Comparison of ENCODE assay signal across 1 cellular context in the genomic region with DNA sequence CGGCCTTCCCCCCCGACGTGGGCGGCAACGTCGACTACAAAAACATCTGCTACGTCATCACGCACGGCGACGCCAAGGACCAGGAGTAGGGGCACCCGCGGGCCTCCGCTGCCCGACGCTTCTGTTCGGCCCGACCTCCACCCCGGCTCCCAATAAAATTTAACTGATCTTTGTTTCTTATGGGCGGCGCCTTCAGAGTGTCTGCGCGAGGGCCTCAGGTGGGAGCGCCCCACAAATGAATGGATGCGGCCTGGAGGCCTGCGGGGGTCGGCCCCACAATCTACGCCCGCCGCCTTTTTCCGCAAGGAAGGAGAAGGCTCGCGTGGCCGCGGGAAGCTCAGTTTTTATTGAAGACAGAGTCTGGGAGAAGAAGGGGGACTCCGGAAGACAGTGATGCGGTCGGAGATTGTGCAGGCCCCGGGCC.
TF ChIP-seq lines count a peak whose summit lies in the region.

No MANE protein-coding gene starts in this region.

TF ChIP-seq in endothelial cell of umbilical vein, 7 proteins besides CTCF, POLR2A, EP300 and RAD21:
- TF ChIP-seq, protein P1, sequence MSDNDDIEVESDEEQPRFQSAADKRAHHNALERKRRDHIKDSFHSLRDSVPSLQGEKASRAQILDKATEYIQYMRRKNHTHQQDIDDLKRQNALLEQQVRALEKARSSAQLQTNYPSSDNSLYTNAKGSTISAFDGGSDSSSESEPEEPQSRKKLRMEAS (IDR thresholded peaks at IDR 0.05; ENCODE audit: insufficient read depth, insufficient read length), result peak; percentile 54
- TF ChIP-seq POLR2AphosphoS5 (IDR thresholded peaks at IDR 0.05; ENCODE audit: insufficient read depth, low read depth, low read length) (no peak), FOS (IDR thresholded peaks at IDR 0.05; ENCODE audit: borderline replicate concordance, insufficient read depth, low read length) (no peak), GATA2 (IDR thresholded peaks at IDR 0.05; ENCODE audit: insufficient read depth, insufficient read length, low read depth, low read length) (peak; percentile 42), EZH2 (IDR thresholded peaks at IDR 0.05; ENCODE audit: borderline replicate concordance, low read depth, low read length, severe bottlenecking) (no peak), MYC (IDR thresholded peaks at IDR 0.05; ENCODE audit: low read depth, low read length) (no peak), JUN (IDR thresholded peaks at IDR 0.05; ENCODE audit: borderline replicate concordance, insufficient read depth, insufficient read length, low read depth) (no peak)
